10 cellular contexts compared by ENCODE assay signal in the genomic region with DNA sequence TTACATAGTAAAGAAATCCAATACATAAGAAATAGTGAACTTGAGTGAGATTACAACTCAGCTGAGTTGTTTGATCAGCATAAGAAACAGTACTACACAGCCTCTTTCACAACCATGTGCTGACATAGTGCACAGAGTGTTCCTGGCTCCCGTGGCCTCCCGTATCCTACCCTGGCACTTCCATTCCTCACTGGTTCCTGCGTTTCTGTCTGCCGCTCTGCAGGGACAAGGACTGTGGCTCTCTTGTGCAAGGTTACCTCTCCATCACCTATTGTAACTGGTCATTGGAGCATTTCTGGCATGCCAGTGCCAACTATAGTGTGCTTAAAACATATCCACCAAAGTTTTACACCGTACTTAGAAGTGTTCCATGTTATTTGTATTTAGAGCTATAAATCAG. TPM values are rescaled to one million over a fixed set of nuclear protein-coding genes. Genes with fewer than 3 reads are reported as not detected.
DNase-seq lines count a peak whose midpoint lies in the region; ATAC-seq, FAIRE-seq and TF ChIP-seq lines count a peak whose summit lies in the region.
"Had no signal": no experiment of that assay in that cellular context is flagged by ENCODE, and none has a peak within 500 bp of the region (broad histone marks: within the 10 kb centered on the region; RNA-seq: fewer than 3 reads in every experiment).

No MANE protein-coding gene starts in this region.

- H3K4me3 ChIP-seq in liver (ENCODE audit: low read depth in 1 of 3, low read length in 3 of 3) (no peak overlapping the region), HepG2 (replicated peaks in 1 of 3; ENCODE audit: insufficient read depth in 1 of 3, low read depth in 2 of 3, low read length in 3 of 3) (no peak overlapping the region), cardiac fibroblast (replicated peaks in 1 of 2; ENCODE audit: low read depth in 2 of 2, low read length in 2 of 2) (no peak overlapping the region), lower leg skin (ENCODE audit: low read depth, poor library complexity, severe bottlenecking) (no peak overlapping the region), uterus (no peak overlapping the region)
- no peak overlapping the region for H3K4me3 ChIP-seq in CD8-positive, alpha-beta T cell (ENCODE audit: low read depth, low read length)
- H3K4me3 ChIP-seq: BLaER1 treated with 17β-estradiol and CSF1 and Interleukin-3, amounts not matched to agents 10 nM and 100 nM had no signal

- H3K9me3 Mint-ChIP-seq in CD8-positive, alpha-beta T cell, result no peaks in the 10 kb centered on the region
- H3K9me3 Mint-ChIP-seq: natural killer cell had no signal

- no peaks in the 10 kb centered on the region for H4K20me1 ChIP-seq in HepG2 (ENCODE audit: insufficient read depth, low read length)
- H4K20me1 ChIP-seq: BLaER1 treated with 17β-estradiol and CSF1 and Interleukin-3, amounts not matched to agents 10 nM and 100 nM had no signal

- WGBS in liver, result 29% methylated on average over 5 of the region's 5 CpGs
- 13% methylated on average over 5 of the region's 5 CpGs for WGBS in HepG2 (ENCODE audit: low lambda C conversion rate)
- 54 to 59% methylated on average over 5 of the region's 5 CpGs for WGBS in lower leg skin, 2 donors

- TF ChIP-seq CTCF in liver (IDR thresholded peaks at IDR 0.05; ENCODE audit: low read depth, low read length, missing input control), result no peak
- TF ChIP-seq CTCF in HepG2 (CRISPR knock-in tag; IDR thresholded peaks at IDR 0.05), result no peak
- no peak for TF ChIP-seq CTCF in cardiac fibroblast (IDR thresholded peaks at IDR 0.05; ENCODE audit: low read depth, low read length)
- TF ChIP-seq CTCF in lower leg skin (IDR thresholded peaks at IDR 0.05), result no peak
- no peak for TF ChIP-seq CTCF in uterus (IDR thresholded peaks at IDR 0.05)
- no peak for TF ChIP-seq CTCF in CD8-positive, alpha-beta T cell (IDR thresholded peaks at IDR 0.05)

- TF ChIP-seq EP300 in HepG2 (IDR thresholded peaks at IDR 0.05; ENCODE audit: low read depth in 2 of 2, low read length in 2 of 2) (no peak), HepG2 (CRISPR knock-in tag; IDR thresholded peaks at IDR 0.05; ENCODE audit: borderline replicate concordance) (no peak)

- H3K9me3 ChIP-seq in liver (ENCODE audit: control insufficient read depth in 4 of 4, low read length in 3 of 4) (no peaks in the 10 kb centered on the region), HepG2 (ENCODE audit: low read length) (no peaks in the 10 kb centered on the region), uterus (no peaks in the 10 kb centered on the region)
- H3K9me3 ChIP-seq in CD8-positive, alpha-beta T cell (ENCODE audit: low read length), result no peaks in the 10 kb centered on the region
- H3K9me3 ChIP-seq: BLaER1 treated with 17β-estradiol and CSF1 and Interleukin-3, amounts not matched to agents 10 nM and 100 nM had no signal

- no peak overlapping the region for H3K27ac Mint-ChIP-seq in CD8-positive, alpha-beta T cell
- H3K27ac Mint-ChIP-seq: natural killer cell had no signal

- no peaks in the 10 kb centered on the region for H3K27me3 Mint-ChIP-seq in CD8-positive, alpha-beta T cell (ENCODE audit: low read depth)

- peak overlapping the region; percentile 1 to 22 for H3K27ac ChIP-seq in liver (ENCODE audit: low read depth in 1 of 2, low read length in 2 of 2)
- H3K27ac ChIP-seq in HepG2 (ENCODE audit: extremely low read length, insufficient read depth, low read length), result no peak overlapping the region
- peak overlapping the region in 1 of 2 donors; percentile 7 for H3K27ac ChIP-seq in uterus
- H3K27ac ChIP-seq in CD8-positive, alpha-beta T cell (ENCODE audit: low read depth, low read length), result no peak overlapping the region
- H3K27ac ChIP-seq: BLaER1 treated with 17β-estradiol and CSF1 and Interleukin-3, amounts not matched to agents 10 nM and 100 nM had no signal

- H3K36me3 ChIP-seq in liver (ENCODE audit: control insufficient read depth in 4 of 4, insufficient read depth in 3 of 4, low read depth in 1 of 4, low read length in 3 of 4) (no peaks in the 10 kb centered on the region), HepG2 (replicated peaks in 1 of 2; ENCODE audit: control insufficient read depth in 1 of 2, insufficient read depth in 2 of 2, low read length in 2 of 2) (no peaks in the 10 kb centered on the region), uterus (no peaks in the 10 kb centered on the region)
- no peaks in the 10 kb centered on the region for H3K36me3 ChIP-seq in CD8-positive, alpha-beta T cell (ENCODE audit: insufficient read depth, low read length)
- H3K36me3 ChIP-seq: BLaER1 treated with 17β-estradiol and CSF1 and Interleukin-3, amounts not matched to agents 10 nM and 100 nM had no signal

- DNase-seq in HepG2 (ENCODE audit: low spot score) (no peak), cardiac fibroblast (ENCODE audit: low read depth in 2 of 2) (peak; percentile 48 to 57), lower leg skin (ENCODE audit: low spot score in 2 of 2) (peak; percentile 33 to 84), uterus (peak; percentile 37 to 52)
- DNase-seq in CD8-positive, alpha-beta T cell, result no peak
- DNase-seq in activated CD8-positive, alpha-beta memory T cell treated with anti-CD3 and anti-CD28 coated beads, Interleukin-2, amount 50 U/mL, for 4 hours, result no peak
- DNase-seq in stimulated activated naive CD8-positive, alpha-beta T cell treated with anti-CD3 and anti-CD28 coated beads, Interleukin-15, Interleukin-2, amounts not matched to agents 100 U/mL and 50 U/mL, for 24 hours, result no peak
- DNase-seq: natural killer cell had no signal

- CTCF ChIA-PET in HepG2 (lab: Yijun Ruan, JAX; ENCODE audit: low intra/inter-chr PET ratio, low total read pairs), result interaction anchor here (0.6 to 2.3 kb wide), 5 partner anchors 274 to 653 kb away, joined by 3 to 29 read pairs (median 3); no protein-coding TSS in a partner anchor
- CTCF ChIA-PET in CD8-positive, alpha-beta T cell (lab: Charles Lee), result interaction anchor here (0.7 to 4.3 kb wide), 47 partner anchors 8 to 781 kb away, joined by 3 to 58 read pairs (median 5); partner anchors contain the start of genes AMIGO2 and PCED1B

- TF ChIP-seq RAD21 in liver (IDR thresholded peaks at IDR 0.05), result peak in 1 of 2 donors; percentile 59
- no peak for TF ChIP-seq RAD21 in HepG2 (CRISPR knock-in tag; IDR thresholded peaks at IDR 0.05)

- no peak overlapping the region for H3K4me2 ChIP-seq in HepG2 (ENCODE audit: low read depth, low read length)

- no peaks in the 10 kb centered on the region for H3K79me2 ChIP-seq in HepG2 (ENCODE audit: insufficient read depth, low read length)

- POLR2A ChIA-PET in HepG2 (lab: Yijun Ruan, JAX), result no interaction called here
- POLR2A ChIA-PET in CD8-positive, alpha-beta T cell (lab: Charles Lee), result interaction anchor here (0.7 to 1.3 kb wide), 5 partner anchors 174 to 376 kb away, joined by 3 to 9 read pairs (median 4); no protein-coding TSS in a partner anchor

- H3K9ac ChIP-seq in liver (ENCODE audit: low read depth in 1 of 2, low read length in 2 of 2) (no peak overlapping the region), HepG2 (ENCODE audit: insufficient read depth, low read depth, low read length) (no peak overlapping the region)
- H3K9ac ChIP-seq: BLaER1 treated with 17β-estradiol and CSF1 and Interleukin-3, amounts not matched to agents 10 nM and 100 nM had no signal

- H3K4me3 Mint-ChIP-seq in CD8-positive, alpha-beta T cell, result no peak overlapping the region
- H3K4me3 Mint-ChIP-seq: natural killer cell had no signal

- in situ Hi-C loops in HepG2 (cut with HindIII; ENCODE audit: extremely low pct_ligation_motif_present, low pct_unique_long_range_greater_than_20kb), result no loop called here

- no peaks in the 10 kb centered on the region for H3K36me3 Mint-ChIP-seq in CD8-positive, alpha-beta T cell
- H3K36me3 Mint-ChIP-seq: natural killer cell had no signal

- TF ChIP-seq POLR2A in HepG2 (IDR thresholded peaks at IDR 0.05; ENCODE audit: insufficient read depth in 1 of 2, low read depth in 2 of 2, low read length in 2 of 2) (no peak), lower leg skin (IDR thresholded peaks at IDR 0.05) (no peak), uterus (IDR thresholded peaks at IDR 0.05) (no peak)

- H3K4me1 Mint-ChIP-seq in CD8-positive, alpha-beta T cell (ENCODE audit: low read depth), result peaks cover 29% of the 10 kb centered on the region
- H3K4me1 Mint-ChIP-seq: natural killer cell had no signal

- H3K27me3 ChIP-seq in liver (ENCODE audit: control insufficient read depth in 4 of 4, insufficient read depth in 4 of 4, low read length in 3 of 4), result no peaks in the 10 kb centered on the region
- peaks cover 0 to 5% of the 10 kb centered on the region in 2 experiments; a peak in 2 of 5 replicates for H3K27me3 ChIP-seq in HepG2 (ENCODE audit: control insufficient read depth in 1 of 2, insufficient read depth in 2 of 2, low read length in 2 of 2)
- H3K27me3 ChIP-seq in uterus, result no peaks in the 10 kb centered on the region
- no peaks in the 10 kb centered on the region for H3K27me3 ChIP-seq in CD8-positive, alpha-beta T cell (ENCODE audit: insufficient read depth, low read length)
- H3K27me3 ChIP-seq: BLaER1 treated with 17β-estradiol and CSF1 and Interleukin-3, amounts not matched to agents 10 nM and 100 nM had no signal

- no TSS peak for BruUV-seq in HepG2 (replicated peaks; lab: Mats Ljungman, UMichigan)

- intact Hi-C loops in HepG2 (cut with micrococcal nuclease; ENCODE audit: unreplicated experiment) (loop anchor here (2.0 to 5.0 kb wide), 2 partner anchors 364 to 654 kb away; no protein-coding TSS in a partner anchor), lower leg skin (cut with DNase I; ENCODE audit: low total_unique reads) (no loop called here), uterus (cut with DNase I; ENCODE audit: low total_unique reads) (loop anchor here (5.0 kb wide), 1 partner anchor 654 kb away; no protein-coding TSS in a partner anchor)
- intact Hi-C loops in CD8-positive, alpha-beta T cell (cut with DNase I, micrococcal nuclease), result loop anchor here (1.0 to 10.0 kb wide), 8 partner anchors 44 to 742 kb away; partner anchors contain the start of genes AMIGO2 (in 1 of the 2), PCED1B (in 1 of the 2) and SLC48A1 (in 1 of the 2)

- no peak; the same call in 2 of the 3 replicates for ATAC-seq in HepG2
- no peak for ATAC-seq in CD8-positive, alpha-beta T cell
- ATAC-seq in stimulated activated naive CD8-positive, alpha-beta T cell treated with anti-CD3 and anti-CD28 coated beads, Interleukin-15, Interleukin-2, amounts not matched to agents 100 U/mL and 50 U/mL, for 24 hours, result no peak

- no peak overlapping the region for H2AFZ ChIP-seq in HepG2 (ENCODE audit: low read length)

- no peak for FAIRE-seq in HepG2 (lab: Jason Lieb, UNC)

- peaks cover 0 to 14% (median 6%) of the 10 kb centered on the region in 4 donors for H3K4me1 ChIP-seq in liver (ENCODE audit: control insufficient read depth in 4 of 4, insufficient read depth in 4 of 4, low read length in 3 of 4)
- H3K4me1 ChIP-seq in HepG2 (ENCODE audit: insufficient read depth, low read length), result no peaks in the 10 kb centered on the region
- no peaks in the 10 kb centered on the region for H3K4me1 ChIP-seq in uterus
- H3K4me1 ChIP-seq in CD8-positive, alpha-beta T cell (ENCODE audit: insufficient read depth, low read length), result peaks cover 5% of the 10 kb centered on the region

RNA-seq across cellular contexts. Expression of gene PCED1B, which starts 46.3 kb away (rescaled TPM):
- total RNA-seq in liver (1 to 10 TPM in 1 of 2 donors, under 1 TPM in 1; 0.51 to 1.3 TPM), HepG2 (2016; rRNA removed; fragmentation: Illumina TruSeq; extraction: Trizol) (0.10 and 0.11 TPM in 2 replicates), lower leg skin (1 to 10 TPM in 1 of 4 donors, under 1 TPM in 3; 0.23 to 3.0 (median 0.73) TPM), uterus (10 to 100 TPM in 2 of 4 donors, 1 to 10 TPM in 2; 1.0 to 46.6 (median 13.0) TPM)
- polyA plus RNA-seq in liver (1 to 10 TPM in 1 of 2 donors, under 1 TPM in 1; 0.85 to 1.8 TPM), HepG2 (2011; rRNA removed) (0.33 and 0.37 TPM in 2 replicates)
- not detected in 2 replicates for total RNA-seq in HepG2 (2016; cell fraction: cytosol; rRNA removed; fragmentation: Illumina TruSeq; extraction: Trizol; ENCODE audit: low read depth)
- total RNA-seq in HepG2 (2016; cell fraction: insoluble cytoplasmic fraction; rRNA removed; fragmentation: Illumina TruSeq; extraction: Trizol), result 0.17 and 0.18 TPM in 2 replicates
- total RNA-seq in HepG2 (2016; cell fraction: membrane; rRNA removed; fragmentation: Illumina TruSeq; extraction: Trizol), result 0.10 TPM in 1 of 2 replicates, not detected in the other
- not detected in 2 replicates for total RNA-seq in HepG2 (2016; cell fraction: nucleus; rRNA removed; fragmentation: Illumina TruSeq; extraction: Trizol)
- 0.20 and 0.28 TPM in 2 replicates for polyA plus RNA-seq in HepG2 (2011; cell fraction: cytosol; rRNA removed)
- polyA plus RNA-seq in HepG2 (2011; cell fraction: nucleus; rRNA removed), result 0.34 and 0.40 TPM in 2 replicates
- polyA plus RNA-seq in HepG2 (2012), result 0.25 and 0.32 TPM in 2 replicates
- not detected in 2 replicates for polyA plus RNA-seq in HepG2 (2016; cell fraction: cytosol; fragmentation: Illumina TruSeq; extraction: Trizol; ENCODE audit: low read depth)
- polyA plus RNA-seq in HepG2 (2016; cell fraction: insoluble cytoplasmic fraction; fragmentation: Illumina TruSeq; extraction: Trizol; ENCODE audit: low read depth), result 0.24 and 0.64 TPM in 2 replicates
- polyA plus RNA-seq in HepG2 (2016; cell fraction: membrane; fragmentation: Illumina TruSeq; extraction: Trizol; ENCODE audit: low read depth), result 0.24 TPM in 1 of 2 replicates, not detected in the other
- 0.41 and 0.80 TPM in 2 replicates for polyA plus RNA-seq in HepG2 (2016; cell fraction: nucleus; fragmentation: Illumina TruSeq; extraction: Trizol; ENCODE audit: insufficient read depth, low read depth)
- 0.20 and 0.70 TPM in 2 replicates for polyA minus RNA-seq in HepG2 (2011; rRNA and poly(A)+ RNA removed; ENCODE audit: low replicate concordance)
- not detected in 2 replicates for polyA minus RNA-seq in HepG2 (2011; cell fraction: cytosol; rRNA and poly(A)+ RNA removed)
- not detected in 2 replicates for polyA minus RNA-seq in HepG2 (2011; cell fraction: nucleus; rRNA and poly(A)+ RNA removed)
- 10 to 100 TPM; 32.9 to 33.7 TPM for total RNA-seq in CD8-positive, alpha-beta T cell

RNA-seq across cellular contexts. Expression of gene AMIGO2, which starts 46.7 kb away (rescaled TPM):
- total RNA-seq in liver (1 to 10 TPM; 1.2 to 2.5 TPM), HepG2 (2016; rRNA removed; fragmentation: Illumina TruSeq; extraction: Trizol) (not detected in 2 replicates), lower leg skin (1 to 10 TPM; 1.5 to 3.4 (median 3.1) TPM), uterus (10 to 100 TPM in 3 of 4 donors, 1 to 10 TPM in 1; 4.7 to 34.1 (median 30.1) TPM)
- polyA plus RNA-seq in liver (1 to 10 TPM; 2.1 to 3.5 TPM), HepG2 (2011; rRNA removed) (0.03 TPM in 1 of 2 replicates, not detected in the other)
- not detected in 2 replicates for total RNA-seq in HepG2 (2016; cell fraction: cytosol; rRNA removed; fragmentation: Illumina TruSeq; extraction: Trizol; ENCODE audit: low read depth)
- total RNA-seq in HepG2 (2016; cell fraction: insoluble cytoplasmic fraction; rRNA removed; fragmentation: Illumina TruSeq; extraction: Trizol), result not detected in 2 replicates
- total RNA-seq in HepG2 (2016; cell fraction: membrane; rRNA removed; fragmentation: Illumina TruSeq; extraction: Trizol), result not detected in 2 replicates
- total RNA-seq in HepG2 (2016; cell fraction: nucleus; rRNA removed; fragmentation: Illumina TruSeq; extraction: Trizol), result not detected in 2 replicates
- polyA plus RNA-seq in HepG2 (2011; cell fraction: cytosol; rRNA removed), result not detected in 2 replicates
- not detected in 2 replicates for polyA plus RNA-seq in HepG2 (2011; cell fraction: nucleus; rRNA removed)
- polyA plus RNA-seq in HepG2 (2012), result not detected in 2 replicates
- not detected in 2 replicates for polyA plus RNA-seq in HepG2 (2016; cell fraction: cytosol; fragmentation: Illumina TruSeq; extraction: Trizol; ENCODE audit: low read depth)
- not detected in 2 replicates for polyA plus RNA-seq in HepG2 (2016; cell fraction: insoluble cytoplasmic fraction; fragmentation: Illumina TruSeq; extraction: Trizol; ENCODE audit: low read depth)
- not detected in 2 replicates for polyA plus RNA-seq in HepG2 (2016; cell fraction: membrane; fragmentation: Illumina TruSeq; extraction: Trizol; ENCODE audit: low read depth)
- polyA plus RNA-seq in HepG2 (2016; cell fraction: nucleus; fragmentation: Illumina TruSeq; extraction: Trizol; ENCODE audit: insufficient read depth, low read depth), result not detected in 2 replicates
- 3.8 TPM in 1 of 2 replicates, not detected in the other for polyA minus RNA-seq in HepG2 (2011; rRNA and poly(A)+ RNA removed; ENCODE audit: low replicate concordance)
- not detected in 2 replicates for polyA minus RNA-seq in HepG2 (2011; cell fraction: cytosol; rRNA and poly(A)+ RNA removed)
- not detected in 2 replicates for polyA minus RNA-seq in HepG2 (2011; cell fraction: nucleus; rRNA and poly(A)+ RNA removed)
- 10 to 100 TPM; 12.5 to 13.5 TPM for total RNA-seq in CD8-positive, alpha-beta T cell

Comparison
In these comparisons a context has a peak if more than half of its experiments do, and no peak if none do; other contexts are left out.
1. H3K27ac ChIP-seq: peak in liver (2 of 2); none in HepG2 (single experiment) and CD8-positive, alpha-beta T cell (single experiment).
2. DNase-seq: peak in cardiac fibroblast (2 of 2), lower leg skin (2 of 2) and uterus (2 of 2); none in HepG2 (single experiment), CD8-positive, alpha-beta T cell (0 of 7), activated CD8-positive, alpha-beta memory T cell treated with anti-CD3 and anti-CD28 coated beads, Interleukin-2, amount 50 U/mL, for 4 hours (single experiment) and stimulated activated naive CD8-positive, alpha-beta T cell treated with anti-CD3 and anti-CD28 coated beads, Interleukin-15, Interleukin-2, amounts not matched to agents 100 U/mL and 50 U/mL, for 24 hours (single experiment).